ENCODE assay signal across 2 cellular contexts in the genomic region with DNA sequence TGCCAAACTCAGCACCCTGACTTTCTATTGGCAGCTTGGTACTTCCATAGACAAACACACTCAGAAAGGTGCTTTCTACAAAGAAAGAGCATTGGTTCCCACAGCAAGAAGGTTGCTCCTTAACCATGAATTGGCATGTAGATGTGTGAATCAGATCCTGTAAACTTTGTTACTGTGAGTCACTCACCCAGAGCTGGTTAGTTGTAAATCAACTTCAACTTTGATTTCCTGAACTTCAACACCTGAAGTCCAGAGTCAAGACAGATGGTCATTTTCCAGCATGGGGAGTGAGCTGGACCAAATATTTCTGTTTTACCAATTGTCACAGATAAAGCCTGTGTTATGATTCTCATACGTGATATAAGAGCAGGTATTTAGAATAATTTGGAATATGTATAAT.
TF ChIP-seq lines count a peak whose summit lies in the region.

No MANE protein-coding gene starts in this region.

TF ChIP-seq in SK-N-SH treated with all-trans-retinoic acid at 6 μM for 48 hours, 23 proteins besides CTCF, POLR2A, EP300 and RAD21 (continued from another document):
- TF ChIP-seq, protein P1, sequence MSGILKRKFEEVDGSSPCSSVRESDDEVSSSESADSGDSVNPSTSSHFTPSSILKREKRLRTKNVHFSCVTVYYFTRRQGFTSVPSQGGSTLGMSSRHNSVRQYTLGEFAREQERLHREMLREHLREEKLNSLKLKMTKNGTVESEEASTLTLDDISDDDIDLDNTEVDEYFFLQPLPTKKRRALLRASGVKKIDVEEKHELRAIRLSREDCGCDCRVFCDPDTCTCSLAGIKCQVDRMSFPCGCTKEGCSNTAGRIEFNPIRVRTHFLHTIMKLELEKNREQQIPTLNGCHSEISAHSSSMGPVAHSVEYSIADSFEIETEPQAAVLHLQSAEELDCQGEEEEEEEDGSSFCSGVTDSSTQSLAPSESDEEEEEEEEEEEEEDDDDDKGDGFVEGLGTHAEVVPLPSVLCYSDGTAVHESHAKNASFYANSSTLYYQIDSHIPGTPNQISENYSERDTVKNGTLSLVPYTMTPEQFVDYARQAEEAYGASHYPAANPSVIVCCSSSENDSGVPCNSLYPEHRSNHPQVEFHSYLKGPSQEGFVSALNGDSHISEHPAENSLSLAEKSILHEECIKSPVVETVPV (CRISPR knock-in tag; IDR thresholded peaks at IDR 0.05), result no peak
- TF ChIP-seq TOX (CRISPR knock-in tag; IDR thresholded peaks at IDR 0.05; ENCODE audit: borderline replicate concordance) (peak; percentile 72; the same call in 1 of the 2 replicates), PPARA (CRISPR knock-in tag; IDR thresholded peaks at IDR 0.05; ENCODE audit: borderline replicate concordance) (no peak), BACH2 (CRISPR knock-in tag; IDR thresholded peaks at IDR 0.05; ENCODE audit: borderline replicate concordance) (no peak), ZNF565 (CRISPR knock-in tag; conservative IDR thresholded peaks at IDR 0.05; ENCODE audit: low read depth) (no peak), ZFP3 (CRISPR knock-in tag; IDR thresholded peaks at IDR 0.05) (no peak), ISL1 (CRISPR knock-in tag; IDR thresholded peaks at IDR 0.05) (no peak), RARB (CRISPR knock-in tag; IDR thresholded peaks at IDR 0.05) (no peak), TCF4 (CRISPR knock-in tag; IDR thresholded peaks at IDR 0.05; ENCODE audit: borderline replicate concordance) (no peak)
- TF ChIP-seq, protein P2, sequence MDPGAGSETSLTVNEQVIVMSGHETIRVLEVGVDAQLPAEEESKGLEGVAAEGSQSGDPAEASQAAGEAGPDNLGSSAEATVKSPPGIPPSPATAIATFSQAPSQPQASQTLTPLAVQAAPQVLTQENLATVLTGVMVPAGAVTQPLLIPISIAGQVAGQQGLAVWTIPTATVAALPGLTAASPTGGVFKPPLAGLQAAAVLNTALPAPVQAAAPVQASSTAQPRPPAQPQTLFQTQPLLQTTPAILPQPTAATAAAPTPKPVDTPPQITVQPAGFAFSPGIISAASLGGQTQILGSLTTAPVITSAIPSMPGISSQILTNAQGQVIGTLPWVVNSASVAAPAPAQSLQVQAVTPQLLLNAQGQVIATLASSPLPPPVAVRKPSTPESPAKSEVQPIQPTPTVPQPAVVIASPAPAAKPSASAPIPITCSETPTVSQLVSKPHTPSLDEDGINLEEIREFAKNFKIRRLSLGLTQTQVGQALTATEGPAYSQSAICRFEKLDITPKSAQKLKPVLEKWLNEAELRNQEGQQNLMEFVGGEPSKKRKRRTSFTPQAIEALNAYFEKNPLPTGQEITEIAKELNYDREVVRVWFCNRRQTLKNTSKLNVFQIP (CRISPR knock-in tag; IDR thresholded peaks at IDR 0.05; ENCODE audit: borderline replicate concordance, low read depth), result no peak; the same call in 1 of the 2 replicates
- TF ChIP-seq, protein P3, sequence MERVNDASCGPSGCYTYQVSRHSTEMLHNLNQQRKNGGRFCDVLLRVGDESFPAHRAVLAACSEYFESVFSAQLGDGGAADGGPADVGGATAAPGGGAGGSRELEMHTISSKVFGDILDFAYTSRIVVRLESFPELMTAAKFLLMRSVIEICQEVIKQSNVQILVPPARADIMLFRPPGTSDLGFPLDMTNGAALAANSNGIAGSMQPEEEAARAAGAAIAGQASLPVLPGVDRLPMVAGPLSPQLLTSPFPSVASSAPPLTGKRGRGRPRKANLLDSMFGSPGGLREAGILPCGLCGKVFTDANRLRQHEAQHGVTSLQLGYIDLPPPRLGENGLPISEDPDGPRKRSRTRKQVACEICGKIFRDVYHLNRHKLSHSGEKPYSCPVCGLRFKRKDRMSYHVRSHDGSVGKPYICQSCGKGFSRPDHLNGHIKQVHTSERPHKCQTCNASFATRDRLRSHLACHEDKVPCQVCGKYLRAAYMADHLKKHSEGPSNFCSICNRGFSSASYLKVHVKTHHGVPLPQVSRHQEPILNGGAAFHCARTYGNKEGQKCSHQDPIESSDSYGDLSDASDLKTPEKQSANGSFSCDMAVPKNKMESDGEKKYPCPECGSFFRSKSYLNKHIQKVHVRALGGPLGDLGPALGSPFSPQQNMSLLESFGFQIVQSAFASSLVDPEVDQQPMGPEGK (CRISPR knock-in tag; IDR thresholded peaks at IDR 0.05; ENCODE audit: borderline replicate concordance), result peak; percentile 56; the same call in 1 of the 2 replicates

TF ChIP-seq in WTC11, 78 proteins besides CTCF, POLR2A, EP300 and RAD21 (continued from another document):
- TF ChIP-seq, protein P4, sequence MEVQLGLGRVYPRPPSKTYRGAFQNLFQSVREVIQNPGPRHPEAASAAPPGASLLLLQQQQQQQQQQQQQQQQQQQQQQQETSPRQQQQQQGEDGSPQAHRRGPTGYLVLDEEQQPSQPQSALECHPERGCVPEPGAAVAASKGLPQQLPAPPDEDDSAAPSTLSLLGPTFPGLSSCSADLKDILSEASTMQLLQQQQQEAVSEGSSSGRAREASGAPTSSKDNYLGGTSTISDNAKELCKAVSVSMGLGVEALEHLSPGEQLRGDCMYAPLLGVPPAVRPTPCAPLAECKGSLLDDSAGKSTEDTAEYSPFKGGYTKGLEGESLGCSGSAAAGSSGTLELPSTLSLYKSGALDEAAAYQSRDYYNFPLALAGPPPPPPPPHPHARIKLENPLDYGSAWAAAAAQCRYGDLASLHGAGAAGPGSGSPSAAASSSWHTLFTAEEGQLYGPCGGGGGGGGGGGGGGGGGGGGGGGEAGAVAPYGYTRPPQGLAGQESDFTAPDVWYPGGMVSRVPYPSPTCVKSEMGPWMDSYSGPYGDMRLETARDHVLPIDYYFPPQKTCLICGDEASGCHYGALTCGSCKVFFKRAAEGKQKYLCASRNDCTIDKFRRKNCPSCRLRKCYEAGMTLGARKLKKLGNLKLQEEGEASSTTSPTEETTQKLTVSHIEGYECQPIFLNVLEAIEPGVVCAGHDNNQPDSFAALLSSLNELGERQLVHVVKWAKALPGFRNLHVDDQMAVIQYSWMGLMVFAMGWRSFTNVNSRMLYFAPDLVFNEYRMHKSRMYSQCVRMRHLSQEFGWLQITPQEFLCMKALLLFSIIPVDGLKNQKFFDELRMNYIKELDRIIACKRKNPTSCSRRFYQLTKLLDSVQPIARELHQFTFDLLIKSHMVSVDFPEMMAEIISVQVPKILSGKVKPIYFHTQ (CRISPR knock-in tag; IDR thresholded peaks at IDR 0.05), result no peak
- TF ChIP-seq ZNF121 (CRISPR knock-in tag; IDR thresholded peaks at IDR 0.05) (no peak), CREM (CRISPR knock-in tag; IDR thresholded peaks at IDR 0.05) (no peak), RORB (CRISPR knock-in tag; IDR thresholded peaks at IDR 0.05) (no peak), ZNF317 (CRISPR knock-in tag; IDR thresholded peaks at IDR 0.05; ENCODE audit: borderline replicate concordance, low read depth) (no peak)
- TF ChIP-seq, protein P5, sequence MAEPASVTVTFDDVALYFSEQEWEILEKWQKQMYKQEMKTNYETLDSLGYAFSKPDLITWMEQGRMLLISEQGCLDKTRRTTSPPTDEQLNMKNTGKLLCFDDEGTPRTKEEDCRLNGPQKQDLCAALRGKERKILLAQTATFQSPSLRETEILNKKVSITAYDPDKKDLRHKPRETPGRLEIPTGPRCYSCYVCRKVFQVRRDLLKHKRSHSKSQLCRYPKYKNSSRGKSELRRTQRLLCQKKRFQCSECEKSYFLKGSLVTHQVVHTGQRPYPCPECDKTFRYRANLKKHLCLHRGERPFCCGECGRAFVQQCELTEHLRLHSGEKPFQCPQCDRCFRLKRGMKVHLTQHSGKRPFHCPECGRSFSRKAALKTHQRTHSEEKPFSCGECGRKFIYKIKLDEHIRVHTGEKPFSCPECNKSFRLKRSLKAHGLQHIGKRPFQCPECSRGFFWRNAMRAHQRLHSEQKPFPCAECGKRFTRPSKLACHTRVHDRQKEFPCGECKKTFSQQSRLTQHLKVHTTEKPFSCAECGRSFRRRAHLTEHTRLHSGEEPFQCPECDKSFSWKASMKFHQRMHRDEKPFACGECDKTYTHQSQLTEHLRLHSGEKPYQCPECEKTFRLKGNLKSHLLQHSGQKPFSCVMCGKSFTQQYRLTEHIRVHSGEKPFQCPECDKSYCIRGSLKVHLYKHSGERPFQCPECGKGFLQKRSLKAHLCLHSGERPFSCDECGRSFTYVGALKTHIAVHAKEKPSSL (CRISPR knock-in tag; conservative IDR thresholded peaks at IDR 0.05), result no peak
- TF ChIP-seq, protein P6, sequence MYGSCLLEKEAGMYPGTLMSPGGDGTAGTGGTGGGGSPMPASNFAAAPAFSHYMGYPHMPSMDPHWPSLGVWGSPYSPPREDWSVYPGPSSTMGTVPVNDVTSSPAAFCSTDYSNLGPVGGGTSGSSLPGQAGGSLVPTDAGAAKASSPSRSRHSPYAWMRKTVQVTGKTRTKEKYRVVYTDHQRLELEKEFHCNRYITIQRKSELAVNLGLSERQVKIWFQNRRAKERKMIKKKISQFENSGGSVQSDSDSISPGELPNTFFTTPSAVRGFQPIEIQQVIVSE (CRISPR knock-in tag; IDR thresholded peaks at IDR 0.05; ENCODE audit: borderline replicate concordance), result no peak
